In genomic region chr1:108080448-108080847, GRCh38 we compare ENCODE assay signal across 11 cellular contexts.
DNase-seq lines count a peak whose midpoint lies in the region; ATAC-seq lines count a peak whose summit lies in the region.
"Had no signal": no experiment of that assay in that cellular context is flagged by ENCODE, and none has a peak within 500 bp of the region (broad histone marks: within the 10 kb centered on the region; RNA-seq: fewer than 3 reads in every experiment).

No MANE protein-coding gene starts in this region.

- H3K27ac Mint-ChIP-seq in memory B cell: peak overlapping the region; percentile 48
- peak overlapping the region; percentile 4 for H3K27ac Mint-ChIP-seq in stimulated activated naive B cell treated with anti-CD40 and anti-IgM and Interleukin-4, amounts not matched to agents 10 μg/mL and 1 μg/mL and 100 μg/mL, for 72 hours

- no peak overlapping the region for H3K4me3 Mint-ChIP-seq in memory B cell
- no peak overlapping the region for H3K4me3 Mint-ChIP-seq in stimulated activated naive B cell treated with anti-CD40 and anti-IgM and Interleukin-4, amounts not matched to agents 10 μg/mL and 1 μg/mL and 100 μg/mL, for 72 hours

- peaks cover 40% of the 10 kb centered on the region for H3K4me1 Mint-ChIP-seq in memory B cell
- H3K4me1 Mint-ChIP-seq in stimulated activated naive B cell treated with anti-CD40 and anti-IgM and Interleukin-4, amounts not matched to agents 10 μg/mL and 1 μg/mL and 100 μg/mL, for 72 hours: peaks cover 35 to 60% of the 10 kb centered on the region in 2 donors

- peak; percentile 25 for DNase-seq in activated T-cell treated with anti-CD3 and anti-CD28 coated beads for 4 hours
- no peak for DNase-seq in activated T-cell treated with anti-CD3 and anti-CD28 coated beads, Interleukin-2, amount 50 U/mL, for 1 hour
- peak; percentile 41 for DNase-seq in activated CD8-positive, alpha-beta memory T cell treated with anti-CD3 and anti-CD28 coated beads, Interleukin-2, amount 50 U/mL, for 4 hours
- no peak for DNase-seq in memory B cell (ENCODE audit: low spot score in 2 of 2)
- no peak for DNase-seq in stimulated activated naive B cell treated with anti-CD40 and anti-IgM and Interleukin-4, amounts not matched to agents 10 μg/mL and 1 μg/mL and 100 μg/mL, for 72 hours
- DNase-seq in NCI-H2196 (lab: John Stamatoyannopoulos, UW; ENCODE audit: unreplicated experiment): no peak
- no peak for DNase-seq in UCSD-AML1 (lab: John Stamatoyannopoulos, UW; ENCODE audit: unreplicated experiment)
- DNase-seq in retina: no peak
- DNase-seq: body of pancreas, PC-3, transverse colon had no signal

- H3K27me3 Mint-ChIP-seq in memory B cell: no peaks in the 10 kb centered on the region
- no peaks in the 10 kb centered on the region for H3K27me3 Mint-ChIP-seq in stimulated activated naive B cell treated with anti-CD40 and anti-IgM and Interleukin-4, amounts not matched to agents 10 μg/mL and 1 μg/mL and 100 μg/mL, for 72 hours

- ATAC-seq in memory B cell (ENCODE audit: low read depth): no peak
- ATAC-seq in stimulated activated naive B cell treated with anti-CD40 and anti-IgM and Interleukin-4, amounts not matched to agents 10 μg/mL and 1 μg/mL and 100 μg/mL, for 72 hours (replicated peaks): peak; percentile 38 to 47
- ATAC-seq: body of pancreas, PC-3 had no signal

- H3K36me3 Mint-ChIP-seq in memory B cell: no peaks in the 10 kb centered on the region
- H3K36me3 Mint-ChIP-seq in stimulated activated naive B cell treated with anti-CD40 and anti-IgM and Interleukin-4, amounts not matched to agents 10 μg/mL and 1 μg/mL and 100 μg/mL, for 72 hours: no peaks in the 10 kb centered on the region

- peaks cover 1% of the 10 kb centered on the region for H3K9me3 Mint-ChIP-seq in memory B cell
- no peaks in the 10 kb centered on the region for H3K9me3 Mint-ChIP-seq in stimulated activated naive B cell treated with anti-CD40 and anti-IgM and Interleukin-4, amounts not matched to agents 10 μg/mL and 1 μg/mL and 100 μg/mL, for 72 hours

Comparison
In these comparisons a context has a peak if more than half of its experiments do, and no peak if none do; other contexts are left out.
1. DNase-seq: peak in activated T-cell treated with anti-CD3 and anti-CD28 coated beads for 4 hours (single experiment) and activated CD8-positive, alpha-beta memory T cell treated with anti-CD3 and anti-CD28 coated beads, Interleukin-2, amount 50 U/mL, for 4 hours (single experiment); none in activated T-cell treated with anti-CD3 and anti-CD28 coated beads, Interleukin-2, amount 50 U/mL, for 1 hour (single experiment), memory B cell (0 of 2), stimulated activated naive B cell treated with anti-CD40 and anti-IgM and Interleukin-4, amounts not matched to agents 10 μg/mL and 1 μg/mL and 100 μg/mL, for 72 hours (single experiment), NCI-H2196 (single experiment), UCSD-AML1 (single experiment) and retina (single experiment).